Comparison of ENCODE assay signal across 9 cellular contexts in the genomic region with DNA sequence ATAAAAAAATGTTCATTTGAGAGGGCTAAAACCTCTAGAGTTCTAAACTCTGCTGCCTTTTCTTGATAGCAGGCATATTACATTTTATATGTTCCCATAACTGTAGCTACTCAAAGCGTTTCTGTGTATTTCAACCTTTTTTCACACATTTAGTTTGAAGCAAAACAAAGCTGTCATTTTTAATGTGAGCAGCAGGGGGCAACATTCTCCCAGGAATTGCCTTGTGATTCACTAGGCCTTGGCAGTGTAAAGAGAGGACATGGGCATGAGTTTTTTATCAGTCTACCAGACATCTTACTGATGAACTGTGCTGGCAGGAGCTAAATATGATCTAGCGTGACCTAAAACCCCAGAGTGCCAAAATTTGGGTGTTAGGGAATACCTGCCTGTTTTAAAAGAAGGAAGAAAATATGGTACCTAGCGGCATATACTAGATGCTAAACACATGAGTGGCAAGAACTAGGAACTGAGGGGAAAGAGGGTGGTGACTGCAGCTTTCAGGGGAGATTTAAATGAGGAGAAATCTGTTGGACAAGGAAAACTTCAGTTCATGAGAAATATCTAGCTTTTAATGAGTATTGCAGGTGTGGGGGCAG.
DNase-seq lines count a peak whose midpoint lies in the region; ATAC-seq and TF ChIP-seq lines count a peak whose summit lies in the region.
"Had no signal": no experiment of that assay in that cellular context is flagged by ENCODE, and none has a peak within 500 bp of the region (broad histone marks: within the 10 kb centered on the region; RNA-seq: fewer than 3 reads in every experiment).

No MANE protein-coding gene starts in this region.

- ATAC-seq in Right ventricle myocardium superior (ENCODE audit: poor library complexity): peak; percentile 84
- ATAC-seq in HG03108 (IDR thresholded peaks at IDR 0.05; ENCODE audit: unreplicated experiment): no peak
- ATAC-seq in GM21360 (IDR thresholded peaks at IDR 0.05; ENCODE audit: unreplicated experiment): no peak

- in situ Hi-C loops in SK-MEL-5 (cut with HindIII; ENCODE audit: low pct_unique_long_range_greater_than_20kb, low sequenced_read_pairs): no loop called here

- peak; percentile 80 for TF ChIP-seq CTCF in LNCAP (IDR thresholded peaks at IDR 0.05)

- intact Hi-C loops in Right ventricle myocardium superior (cut with DNase I): loop anchor here (2.0 to 5.0 kb wide), 3 partner anchors 302 to 596 kb away; no protein-coding TSS in a partner anchor

- peak; percentile 68 for DNase-seq in EH (ENCODE audit: low read depth)
- peak; percentile 67 for DNase-seq in SK-MEL-5 (ENCODE audit: low read depth, low spot score)
- peak; percentile 26 for DNase-seq in activated naive CD8-positive, alpha-beta T cell treated with anti-CD3 and anti-CD28 coated beads, Interleukin-2, amount 50 U/mL, for 16 hours (ENCODE audit: low read depth, low spot score)
- no peak for DNase-seq in Right ventricle myocardium superior
- DNase-seq in putamen (ENCODE audit: low spot score): peak; percentile 64
- DNase-seq: activated naive CD8-positive, alpha-beta T cell treated with anti-CD3 and anti-CD28 coated beads, Interleukin-2, amount 10 ng/mL, durations not matched to agents 7 days and 5 days had no signal
